13 cellular contexts compared by ENCODE assay signal in the genomic region with DNA sequence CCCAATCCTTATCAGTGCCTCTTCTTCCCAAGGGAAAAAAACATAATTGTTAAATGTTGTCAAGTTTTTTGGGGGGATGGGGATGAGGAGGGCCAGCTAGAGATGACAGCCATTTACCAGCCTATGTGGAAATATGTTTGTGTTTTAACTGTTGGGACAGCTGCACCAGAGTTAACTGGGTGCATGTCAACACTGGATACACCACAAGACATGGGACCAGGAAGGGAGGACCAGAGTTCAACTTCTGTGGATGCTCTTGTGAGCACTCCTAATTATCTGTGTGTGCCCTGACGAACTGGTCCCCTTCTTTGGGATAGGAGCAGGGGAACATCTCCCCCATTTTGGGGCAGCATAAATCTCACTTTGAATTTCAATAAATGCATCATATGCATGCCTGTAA.
DNase-seq lines count a peak whose midpoint lies in the region; ATAC-seq and TF ChIP-seq lines count a peak whose summit lies in the region.
"Had no signal": no experiment of that assay in that cellular context is flagged by ENCODE, and none has a peak within 500 bp of the region (broad histone marks: within the 10 kb centered on the region; RNA-seq: fewer than 3 reads in every experiment).

No MANE protein-coding gene starts in this region.

- H3K27me3 ChIP-seq in left ventricle myocardium inferior (ENCODE audit: low read depth) (no peaks in the 10 kb centered on the region), right atrium auricular region (no peaks in the 10 kb centered on the region), suprapubic skin (no peaks in the 10 kb centered on the region)

- ATAC-seq in left lobe of liver = peak; percentile 29
- no peak for ATAC-seq in GM18505 (IDR thresholded peaks at IDR 0.05; ENCODE audit: unreplicated experiment)
- ATAC-seq in GM18861 (IDR thresholded peaks at IDR 0.05; ENCODE audit: unreplicated experiment) = no peak

- 100% methylated on average over 1 of the region's 1 CpG for WGBS in suprapubic skin

- H3K9me3 ChIP-seq in left ventricle myocardium inferior (replicated peaks) (no peaks in the 10 kb centered on the region), right atrium auricular region (no peaks in the 10 kb centered on the region), suprapubic skin (no peaks in the 10 kb centered on the region)

- H3K27ac ChIP-seq in left ventricle myocardium inferior (replicated peaks) = peak overlapping the region; percentile 87
- peak overlapping the region in 1 of 2 donors; percentile 75 for H3K27ac ChIP-seq in right atrium auricular region
- H3K27ac ChIP-seq in suprapubic skin = no peak overlapping the region
- H3K27ac ChIP-seq: HL-60 had no signal

- H3K27ac Mint-ChIP-seq in osteocyte (ENCODE audit: unreplicated experiment) = no peak overlapping the region
- H3K27ac Mint-ChIP-seq: B cell; CD4-positive, alpha-beta T cell had no signal

- H3K36me3 ChIP-seq in left ventricle myocardium inferior (no peaks in the 10 kb centered on the region), right atrium auricular region (no peaks in the 10 kb centered on the region), suprapubic skin (no peaks in the 10 kb centered on the region)

- no peak for TF ChIP-seq CTCF in left ventricle myocardium inferior (IDR thresholded peaks at IDR 0.05; ENCODE audit: borderline replicate concordance)
- no peak for TF ChIP-seq CTCF in right atrium auricular region (IDR thresholded peaks at IDR 0.05)
- no peak for TF ChIP-seq CTCF in osteocyte (IDR thresholded peaks at IDR 0.05)
- no peak for TF ChIP-seq CTCF in suprapubic skin (IDR thresholded peaks at IDR 0.05)

- H3K27me3 Mint-ChIP-seq in osteocyte (ENCODE audit: unreplicated experiment) = no peaks in the 10 kb centered on the region
- H3K27me3 Mint-ChIP-seq: B cell; CD4-positive, alpha-beta T cell had no signal

- H3K4me3 ChIP-seq in left ventricle myocardium inferior = no peak overlapping the region
- no peak overlapping the region for H3K4me3 ChIP-seq in right atrium auricular region
- no peak overlapping the region for H3K4me3 ChIP-seq in suprapubic skin

- TF ChIP-seq POLR2A in suprapubic skin (IDR thresholded peaks at IDR 0.05) = no peak
- TF ChIP-seq POLR2A in GM18505 (IDR thresholded peaks at IDR 0.05; ENCODE audit: borderline replicate concordance, extremely low read depth, insufficient read depth, insufficient read length) = no peak

- intact Hi-C loops in left ventricle myocardium inferior (cut with micrococcal nuclease) = no loop called here

- no peaks in the 10 kb centered on the region for H3K9me3 Mint-ChIP-seq in osteocyte (ENCODE audit: unreplicated experiment)
- H3K9me3 Mint-ChIP-seq: CD4-positive, alpha-beta T cell had no signal

- H3K4me1 ChIP-seq in left ventricle myocardium inferior = peaks cover 25% of the 10 kb centered on the region
- H3K4me1 ChIP-seq in right atrium auricular region = peaks cover 0 to 17% of the 10 kb centered on the region in 2 donors
- peaks cover 5% of the 10 kb centered on the region for H3K4me1 ChIP-seq in suprapubic skin

- TF ChIP-seq EP300 in suprapubic skin (IDR thresholded peaks at IDR 0.05) = no peak

- DNase-seq in left ventricle myocardium inferior (no peak), right atrium auricular region (ENCODE audit: low spot score) (no peak), left lobe of liver (ENCODE audit: low spot score) (no peak), osteocyte (ENCODE audit: extremely low spot score, unreplicated experiment) (peak; percentile 4), suprapubic skin (ENCODE audit: low spot score in 2 of 2) (no peak)
- DNase-seq: Calu3; CD4-positive, alpha-beta T cell; DMS 273 treated with DMSO at 0.1 percent for 48 hours; DMS79 had no signal

- H3K4me1 Mint-ChIP-seq in osteocyte (ENCODE audit: unreplicated experiment) = peaks cover 8% of the 10 kb centered on the region
- H3K4me1 Mint-ChIP-seq: B cell had no signal

- no peaks in the 10 kb centered on the region for H3K36me3 Mint-ChIP-seq in osteocyte (ENCODE audit: unreplicated experiment)

- no peak overlapping the region for H3K4me3 Mint-ChIP-seq in osteocyte (ENCODE audit: unreplicated experiment)
- H3K4me3 Mint-ChIP-seq: B cell; CD4-positive, alpha-beta T cell had no signal
